Comparison of ENCODE assay signal across 10 cellular contexts in the genomic region with DNA sequence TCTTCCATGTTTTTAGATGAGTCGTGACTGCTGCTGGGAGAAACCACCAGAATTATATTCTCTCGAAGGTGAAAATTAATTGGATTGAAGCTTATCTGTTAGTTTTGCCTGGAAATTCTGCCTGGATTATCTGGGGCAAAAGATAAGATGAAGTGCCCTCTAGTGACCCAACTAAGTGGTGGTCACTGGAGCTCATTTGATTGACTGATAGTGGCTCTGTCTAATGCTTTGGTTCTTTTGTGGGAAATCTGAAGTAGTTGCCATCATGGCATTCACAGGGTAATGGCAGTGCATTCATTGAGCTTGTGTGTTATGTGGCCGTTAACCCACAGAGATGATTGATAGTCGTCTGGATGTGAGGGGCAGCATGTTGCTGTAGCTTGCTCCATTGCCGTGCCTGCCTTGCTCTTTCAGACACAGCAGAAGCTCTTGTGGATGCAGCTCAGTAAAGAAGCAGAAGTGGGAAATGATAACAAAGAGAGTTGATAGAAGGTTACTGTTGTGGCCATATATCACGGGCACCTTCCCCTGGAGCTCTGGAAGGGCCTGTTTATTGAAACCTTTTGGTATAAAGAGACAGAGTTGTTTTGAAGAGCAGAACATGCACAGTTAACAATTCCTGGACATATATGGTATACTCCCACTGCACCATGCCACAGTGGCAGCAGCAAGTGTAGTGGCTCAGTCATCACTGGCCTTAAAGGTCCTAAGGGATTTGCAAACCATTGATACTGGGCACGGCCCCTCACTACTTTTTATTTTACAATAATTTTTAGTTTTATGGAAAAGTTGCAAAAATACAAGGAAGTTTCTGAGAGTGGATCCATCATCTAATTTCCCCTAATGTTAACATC. TPM values are rescaled to one million over a fixed set of nuclear protein-coding genes. Genes with fewer than 3 reads are reported as not detected.
DNase-seq lines count a peak whose midpoint lies in the region; ATAC-seq, FAIRE-seq and TF ChIP-seq lines count a peak whose summit lies in the region.
"Had no signal": no experiment of that assay in that cellular context is flagged by ENCODE, and none has a peak within 500 bp of the region (broad histone marks: within the 10 kb centered on the region; RNA-seq: fewer than 3 reads in every experiment).

No MANE protein-coding gene starts in this region.

- no peaks in the 10 kb centered on the region for H3K27me3 ChIP-seq in RWPE2 (ENCODE audit: insufficient read depth, poor library complexity, severe bottlenecking)
- H3K27me3 ChIP-seq in stomach smooth muscle (ENCODE audit: control insufficient read depth in 1 of 2, insufficient read depth in 2 of 2, low read length in 2 of 2) = no peaks in the 10 kb centered on the region

- H3K9me3 ChIP-seq in RWPE2 (ENCODE audit: severe bottlenecking) (no peaks in the 10 kb centered on the region), stomach smooth muscle (ENCODE audit: control insufficient read depth in 2 of 2, low read length in 2 of 2) (no peaks in the 10 kb centered on the region)

- H3K4me3 ChIP-seq in RWPE2 (ENCODE audit: severe bottlenecking) (no peak overlapping the region), stomach smooth muscle (ENCODE audit: low read length in 2 of 2) (peak overlapping the region; percentile 16 to 17)

- H3K9ac ChIP-seq in stomach smooth muscle (ENCODE audit: low read length in 2 of 2) = no peak overlapping the region

- peak; percentile 53 for TF ChIP-seq CTCF in RWPE2 (IDR thresholded peaks at IDR 0.05; ENCODE audit: poor library complexity, severe bottlenecking)

- peak; percentile 26 for FAIRE-seq in frontal cortex (lab: Jason Lieb, UNC)

- ATAC-seq in RWPE2 (ENCODE audit: low read depth) (peak; percentile 51; the same call in 1 of the 3 replicates), GM21737 (IDR thresholded peaks at IDR 0.05; ENCODE audit: unreplicated experiment) (no peak), HG03135 (IDR thresholded peaks at IDR 0.05; ENCODE audit: unreplicated experiment) (no peak), HG03108 (IDR thresholded peaks at IDR 0.05; ENCODE audit: unreplicated experiment) (no peak)

- no peak overlapping the region for H3K27ac ChIP-seq in RWPE2 (ENCODE audit: poor library complexity, severe bottlenecking)
- no peak overlapping the region for H3K27ac ChIP-seq in stomach smooth muscle (ENCODE audit: low read length)

- H3K4me1 ChIP-seq in RWPE2 (ENCODE audit: insufficient read depth, poor library complexity, severe bottlenecking) (no peaks in the 10 kb centered on the region), stomach smooth muscle (ENCODE audit: control insufficient read depth, insufficient read depth, low read length) (no peaks in the 10 kb centered on the region)

- DNase-seq in NCI-H1417 (lab: John Stamatoyannopoulos, UW) = peak; percentile 4 to 83 (median 55)
- no peak for DNase-seq in NCI-H1417 treated with DMSO at 0.1 percent for 48 hours (lab: John Stamatoyannopoulos, UW)
- DNase-seq in RWPE2 (ENCODE audit: low spot score) = no peak
- DNase-seq in frontal cortex (ENCODE audit: low spot score in 2 of 2) = peak; percentile 18 to 24
- DNase-seq: activated CD4-positive, alpha-beta memory T cell treated with anti-CD3 and anti-CD28 coated beads, Interleukin-2, amount 10 ng/mL, durations not matched to agents 7 days and 5 days had no signal

- no peaks in the 10 kb centered on the region for H3K36me3 ChIP-seq in RWPE2 (ENCODE audit: low read depth)
- no peaks in the 10 kb centered on the region for H3K36me3 ChIP-seq in stomach smooth muscle (ENCODE audit: control insufficient read depth in 2 of 2, insufficient read depth in 2 of 2, low read length in 2 of 2)

RNA-seq across cellular contexts. Expression of a gene that starts 42.0 kb away (rescaled TPM):
- 405 TPM for total RNA-seq in frontal cortex
- total RNA-seq: B cell had no signal

RNA-seq across cellular contexts. Expression of a gene that starts 57.9 kb away (rescaled TPM):
- 20.8 TPM for total RNA-seq in frontal cortex

Comparison
In these comparisons a context has a peak if more than half of its experiments do, and no peak if none do; other contexts are left out.
1. DNase-seq: peak in NCI-H1417 (3 of 3) and frontal cortex (2 of 2); none in NCI-H1417 treated with DMSO at 0.1 percent for 48 hours (single experiment) and RWPE2 (single experiment).